In genomic region chr14:93103392-93104080, GRCh38 we compare ENCODE assay signal across 8 cellular contexts.
A peak's percentile ranks its signal among the peaks of the same experiment; 100 is the strongest.
DNase-seq lines count a peak whose midpoint lies in the region; ATAC-seq lines count a peak whose summit lies in the region.

No MANE protein-coding gene starts in this region.

- H3K27ac ChIP-seq in muscle layer of duodenum (ENCODE audit: low read length), result peak overlapping the region; percentile 39

- H3K9me3 ChIP-seq in muscle layer of duodenum (ENCODE audit: control insufficient read depth in 1 of 2, low read length in 2 of 2), result no peaks in the 10 kb centered on the region

- no peaks in the 10 kb centered on the region for H3K27me3 ChIP-seq in muscle layer of duodenum (ENCODE audit: low read depth, low read length)

- H3K4me3 ChIP-seq in muscle layer of duodenum (ENCODE audit: low read depth in 1 of 2, low read length in 2 of 2), result peak overlapping the region in 1 of 2 donors; percentile 16

- no peaks in the 10 kb centered on the region for H3K36me3 ChIP-seq in muscle layer of duodenum (ENCODE audit: control insufficient read depth in 1 of 2, insufficient read depth in 2 of 2, low read length in 2 of 2)

- peak; percentile 91 for ATAC-seq in GM18867 (IDR thresholded peaks at IDR 0.05; ENCODE audit: unreplicated experiment)
- peak; percentile 88 for ATAC-seq in HG02763 (IDR thresholded peaks at IDR 0.05; ENCODE audit: unreplicated experiment)

- H3K4me1 ChIP-seq in muscle layer of duodenum (ENCODE audit: control insufficient read depth in 1 of 2, insufficient read depth in 2 of 2, low read length in 2 of 2), result peaks cover 11 to 52% of the 10 kb centered on the region in 2 donors

- DNase-seq in NOMO-1 treated with DMSO at 0.1 percent for 48 hours (lab: John Stamatoyannopoulos, UW; ENCODE audit: unreplicated experiment), result peak; percentile 74
- DNase-seq in activated T-helper 1 cell treated with anti-CD3 and anti-CD28 coated beads, Interleukin-2, amount 50 U/mL, for 16 hours (ENCODE audit: low read depth in 1 of 2, low spot score in 1 of 2), result peak; percentile 11 to 27
- DNase-seq in pons (ENCODE audit: low spot score), result no peak
- no peak for DNase-seq in NCI-H446 (lab: John Stamatoyannopoulos, UW)
- DNase-seq in globus pallidus (ENCODE audit: low spot score), result no peak

Comparison
In these comparisons a context has a peak if more than half of its experiments do, and no peak if none do; other contexts are left out.
1. DNase-seq: peak in NOMO-1 treated with DMSO at 0.1 percent for 48 hours (single experiment) and activated T-helper 1 cell treated with anti-CD3 and anti-CD28 coated beads, Interleukin-2, amount 50 U/mL, for 16 hours (2 of 2); none in pons (single experiment), NCI-H446 (0 of 2) and globus pallidus (single experiment).